In genomic region chr12:131943389-131943788, GRCh38 we compare ENCODE assay signal across 21 cellular contexts. TPM values are rescaled to one million over a fixed set of nuclear protein-coding genes. Genes with fewer than 3 reads are reported as not detected.
A peak's percentile ranks its signal among the peaks of the same experiment; 100 is the strongest.
DNase-seq lines count a peak whose midpoint lies in the region; ATAC-seq and TF ChIP-seq lines count a peak whose summit lies in the region.
"Had no signal": no experiment of that assay in that cellular context is flagged by ENCODE, and none has a peak within 500 bp of the region (broad histone marks: within the 10 kb centered on the region; RNA-seq: fewer than 3 reads in every experiment).

No MANE protein-coding gene starts in this region.

- no peak for TF ChIP-seq EP300 in transverse colon (IDR thresholded peaks at IDR 0.05; ENCODE audit: low read depth)

- H3K36me3 ChIP-seq in heart right ventricle (peaks cover 0 to 63% (median 23%) of the 10 kb centered on the region in 9 donors), transverse colon (no peaks in the 10 kb centered on the region)

- H3K4me1 Mint-ChIP-seq in activated CD4-positive, alpha-beta memory T cell treated with anti-CD3 and anti-CD28 coated beads for 36 hours (ENCODE audit: low read depth), result peaks cover 10% of the 10 kb centered on the region
- H3K4me1 Mint-ChIP-seq in activated CD4-positive, alpha-beta memory T cell treated with anti-CD3 and anti-CD28 coated beads, Interleukin-2, amount 10 ng/mL, durations not matched to agents 7 days and 5 days, result peaks cover 12% of the 10 kb centered on the region
- peaks cover 6% of the 10 kb centered on the region for H3K4me1 Mint-ChIP-seq in neural crest cell

- no peaks in the 10 kb centered on the region for H3K27me3 Mint-ChIP-seq in activated CD4-positive, alpha-beta memory T cell treated with anti-CD3 and anti-CD28 coated beads for 36 hours
- H3K27me3 Mint-ChIP-seq in activated CD4-positive, alpha-beta memory T cell treated with anti-CD3 and anti-CD28 coated beads, Interleukin-2, amount 10 ng/mL, durations not matched to agents 7 days and 5 days, result no peaks in the 10 kb centered on the region
- no peaks in the 10 kb centered on the region for H3K27me3 Mint-ChIP-seq in neural crest cell (ENCODE audit: low read depth)
- H3K27me3 Mint-ChIP-seq: CD4-positive, alpha-beta T cell had no signal

- intact Hi-C loops in activated CD4-positive, alpha-beta memory T cell treated with anti-CD3 and anti-CD28 coated beads for 36 hours (cut with micrococcal nuclease), result loop anchor here (10.0 kb wide), 1 partner anchor 109 kb away; no protein-coding TSS in a partner anchor
- intact Hi-C loops in cardiac septum (cut with DNase I) (no loop called here), heart right ventricle (cut with DNase I) (loop anchor here in 2 of 10 donors (10.0 kb wide), 3 partner anchors 89 to 229 kb away; partner anchors contain the start of gene SFSWAP (in 1 of the 2)), transverse colon (cut with DNase I; ENCODE audit: low total_unique reads) (no loop called here)

- ATAC-seq in heart right ventricle, result no peak

- H3K9me3 ChIP-seq in heart right ventricle, result no peaks in the 10 kb centered on the region
- H3K9me3 ChIP-seq in transverse colon, result no peaks in the 10 kb centered on the region
- H3K9me3 ChIP-seq: BLaER1, Peyer's patch had no signal

- in situ Hi-C loops in transverse colon (cut with MboI; ENCODE audit: low pct_ligation_motif_present in 1 of 4, low pct_unique_long_range_greater_than_20kb in 1 of 4, low sequenced_read_pairs in 3 of 4), result no loop called here

- TF ChIP-seq POLR2A in transverse colon (IDR thresholded peaks at IDR 0.05), result no peak

- H3K9me3 Mint-ChIP-seq in activated CD4-positive, alpha-beta memory T cell treated with anti-CD3 and anti-CD28 coated beads for 36 hours, result no peaks in the 10 kb centered on the region
- no peaks in the 10 kb centered on the region for H3K9me3 Mint-ChIP-seq in activated CD4-positive, alpha-beta memory T cell treated with anti-CD3 and anti-CD28 coated beads, Interleukin-2, amount 10 ng/mL, durations not matched to agents 7 days and 5 days
- H3K9me3 Mint-ChIP-seq in neural crest cell, result no peaks in the 10 kb centered on the region
- H3K9me3 Mint-ChIP-seq: CD4-positive, alpha-beta T cell had no signal

- peak; percentile 3 for DNase-seq in activated CD4-positive, alpha-beta memory T cell treated with anti-CD3 and anti-CD28 coated beads for 36 hours
- no peak for DNase-seq in activated CD4-positive, alpha-beta memory T cell treated with anti-CD3 and anti-CD28 coated beads, Interleukin-2, amount 10 ng/mL, durations not matched to agents 7 days and 5 days
- peak; percentile 29 for DNase-seq in cardiac septum (ENCODE audit: low spot score)
- DNase-seq in heart right ventricle, result no peak
- no peak for DNase-seq in neural crest cell (ENCODE audit: low read depth, low spot score)
- DNase-seq in transverse colon, result peak; percentile 3
- DNase-seq in central memory CD4-positive, alpha-beta T cell, result no peak
- DNase-seq in hypothalamus (lab: John Stamatoyannopoulos, UW), result no peak
- DNase-seq: ACHN, COR-L47, DMS79, IMR-90, NCI-H1105 treated with DMSO at 0.1 percent for 48 hours, NCI-H2081 treated with DMSO at 0.1 percent for 48 hours, NCI-H446, NCI-H526 had no signal

- H3K4me3 ChIP-seq in heart right ventricle, result no peak overlapping the region
- no peak overlapping the region for H3K4me3 ChIP-seq in transverse colon
- H3K4me3 ChIP-seq: BLaER1, Peyer's patch had no signal

- H3K4me1 ChIP-seq in heart right ventricle (peaks cover 0 to 9% (median 0%) of the 10 kb centered on the region in 9 donors), transverse colon (peaks cover 0 to 23% (median 9%) of the 10 kb centered on the region in 4 donors)

- H3K27me3 ChIP-seq in heart right ventricle (no peaks in the 10 kb centered on the region), transverse colon (no peaks in the 10 kb centered on the region)
- H3K27me3 ChIP-seq: BLaER1, Peyer's patch had no signal

- H3K27ac ChIP-seq in heart right ventricle (no peak overlapping the region), transverse colon (no peak overlapping the region)
- H3K27ac ChIP-seq: 22Rv1, BLaER1, KMS-11, Peyer's patch had no signal

- H3K36me3 Mint-ChIP-seq in activated CD4-positive, alpha-beta memory T cell treated with anti-CD3 and anti-CD28 coated beads for 36 hours, result peaks cover 47% of the 10 kb centered on the region
- peaks cover 38% of the 10 kb centered on the region for H3K36me3 Mint-ChIP-seq in activated CD4-positive, alpha-beta memory T cell treated with anti-CD3 and anti-CD28 coated beads, Interleukin-2, amount 10 ng/mL, durations not matched to agents 7 days and 5 days (ENCODE audit: low read depth)
- peaks cover 11% of the 10 kb centered on the region for H3K36me3 Mint-ChIP-seq in neural crest cell (ENCODE audit: low read depth)

- 97 to 98% methylated on average over 8 of the region's 8 CpGs for WGBS in heart right ventricle, 2 donors
- 97% methylated on average over 8 of the region's 8 CpGs; no CpG with 5 or more reads in 1 of the 2 donors for WGBS in transverse colon (ENCODE audit: low coverage in 1 of 2), 2 donors

- POLR2A ChIA-PET in activated CD4-positive, alpha-beta memory T cell treated with anti-CD3 and anti-CD28 coated beads for 36 hours (lab: Charles Lee), result no interaction called here
- POLR2A ChIA-PET in activated CD4-positive, alpha-beta memory T cell treated with anti-CD3 and anti-CD28 coated beads, Interleukin-2, amount 10 ng/mL, durations not matched to agents 7 days and 5 days (lab: Charles Lee), result interaction anchor here (1.2 kb wide), 1 partner anchor 13 kb away, joined by 4 read pairs; no protein-coding TSS in a partner anchor

- H3K4me3 Mint-ChIP-seq in activated CD4-positive, alpha-beta memory T cell treated with anti-CD3 and anti-CD28 coated beads for 36 hours, result no peak overlapping the region
- H3K4me3 Mint-ChIP-seq in activated CD4-positive, alpha-beta memory T cell treated with anti-CD3 and anti-CD28 coated beads, Interleukin-2, amount 10 ng/mL, durations not matched to agents 7 days and 5 days, result no peak overlapping the region
- H3K4me3 Mint-ChIP-seq in neural crest cell, result peak overlapping the region; percentile 47
- H3K4me3 Mint-ChIP-seq: CD4-positive, alpha-beta T cell had no signal

- CTCF ChIA-PET in activated CD4-positive, alpha-beta memory T cell treated with anti-CD3 and anti-CD28 coated beads for 36 hours (lab: Charles Lee), result no interaction called here
- CTCF ChIA-PET in activated CD4-positive, alpha-beta memory T cell treated with anti-CD3 and anti-CD28 coated beads, Interleukin-2, amount 10 ng/mL, durations not matched to agents 7 days and 5 days (lab: Charles Lee), result no interaction called here

- TF ChIP-seq CTCF in heart right ventricle (IDR thresholded peaks at IDR 0.05) (no peak), neural crest cell (conservative IDR thresholded peaks at IDR 0.05) (no peak), transverse colon (IDR thresholded peaks at IDR 0.05) (no peak)

- no peak overlapping the region for H3K27ac Mint-ChIP-seq in activated CD4-positive, alpha-beta memory T cell treated with anti-CD3 and anti-CD28 coated beads for 36 hours
- H3K27ac Mint-ChIP-seq in activated CD4-positive, alpha-beta memory T cell treated with anti-CD3 and anti-CD28 coated beads, Interleukin-2, amount 10 ng/mL, durations not matched to agents 7 days and 5 days, result no peak overlapping the region
- H3K27ac Mint-ChIP-seq in neural crest cell (ENCODE audit: unreplicated experiment), result no peak overlapping the region
- H3K27ac Mint-ChIP-seq: CD4-positive, alpha-beta T cell had no signal

RNA-seq across cellular contexts. Expression of gene EP400, which starts 6.4 kb away (rescaled TPM):
- total RNA-seq in activated CD4-positive, alpha-beta memory T cell treated with anti-CD3 and anti-CD28 coated beads for 36 hours, result 10 to 100 TPM; 39.9 to 45.5 TPM
- 10 to 100 TPM; 42.2 to 43.4 TPM for total RNA-seq in activated CD4-positive, alpha-beta memory T cell treated with anti-CD3 and anti-CD28 coated beads, Interleukin-2, amount 10 ng/mL, durations not matched to agents 7 days and 5 days
- total RNA-seq in cardiac septum, result 23.1 TPM
- total RNA-seq in heart right ventricle, result 10 to 100 TPM; 14.1 to 20.5 (median 19.3) TPM
- 10 to 100 TPM in 1 of 2 donors, 1 to 10 TPM in 1; 6.6 to 18.9 TPM for polyA plus RNA-seq in heart right ventricle
- 73.4 and 75.6 TPM in 2 replicates for total RNA-seq in neural crest cell
- 10 to 100 TPM; 25.4 to 67.3 (median 37.5) TPM for total RNA-seq in transverse colon

RNA-seq across cellular contexts. Expression of gene PUS1, which starts 14.3 kb away (rescaled TPM):
- total RNA-seq in activated CD4-positive, alpha-beta memory T cell treated with anti-CD3 and anti-CD28 coated beads for 36 hours, result 10 to 100 TPM; 48.6 to 53.9 TPM
- 10 to 100 TPM; 32.9 to 34.7 TPM for total RNA-seq in activated CD4-positive, alpha-beta memory T cell treated with anti-CD3 and anti-CD28 coated beads, Interleukin-2, amount 10 ng/mL, durations not matched to agents 7 days and 5 days
- total RNA-seq in cardiac septum (9.9 TPM), heart right ventricle (10 to 100 TPM in 1 of 10 donors, 1 to 10 TPM in 9; 5.1 to 14.8 (median 7.5) TPM), neural crest cell (48.7 and 50.9 TPM in 2 replicates), transverse colon (10 to 100 TPM; 11.9 to 48.8 (median 23.1) TPM)
- polyA plus RNA-seq in heart right ventricle, result 10 to 100 TPM; 13.7 to 17.4 TPM

RNA-seq across cellular contexts. Expression of gene ULK1, which starts 49.0 kb away (rescaled TPM):
- total RNA-seq in activated CD4-positive, alpha-beta memory T cell treated with anti-CD3 and anti-CD28 coated beads for 36 hours, result 10 to 100 TPM; 13.8 to 17.8 TPM
- total RNA-seq in activated CD4-positive, alpha-beta memory T cell treated with anti-CD3 and anti-CD28 coated beads, Interleukin-2, amount 10 ng/mL, durations not matched to agents 7 days and 5 days, result 10 to 100 TPM; 35.2 to 42.2 TPM
- total RNA-seq in cardiac septum, result 43.7 TPM
- 10 to 100 TPM; 30.2 to 77.7 (median 51.6) TPM for total RNA-seq in heart right ventricle
- 10 to 100 TPM; 10.7 to 37.2 TPM for polyA plus RNA-seq in heart right ventricle
- 59.2 and 69.3 TPM in 2 replicates for total RNA-seq in neural crest cell
- 100 to 1,000 TPM in 1 of 4 donors, 10 to 100 TPM in 3; 17.5 to 140 (median 28.0) TPM for total RNA-seq in transverse colon

Comparison
In these comparisons a context has a peak if more than half of its experiments do, and no peak if none do; other contexts are left out.
1. DNase-seq: peak in activated CD4-positive, alpha-beta memory T cell treated with anti-CD3 and anti-CD28 coated beads for 36 hours (single experiment), cardiac septum (single experiment) and transverse colon (single experiment); none in activated CD4-positive, alpha-beta memory T cell treated with anti-CD3 and anti-CD28 coated beads, Interleukin-2, amount 10 ng/mL, durations not matched to agents 7 days and 5 days (single experiment), heart right ventricle (0 of 2), neural crest cell (single experiment), central memory CD4-positive, alpha-beta T cell (single experiment) and hypothalamus (0 of 51).